1 cellular context compared by ENCODE assay signal in the genomic region with DNA sequence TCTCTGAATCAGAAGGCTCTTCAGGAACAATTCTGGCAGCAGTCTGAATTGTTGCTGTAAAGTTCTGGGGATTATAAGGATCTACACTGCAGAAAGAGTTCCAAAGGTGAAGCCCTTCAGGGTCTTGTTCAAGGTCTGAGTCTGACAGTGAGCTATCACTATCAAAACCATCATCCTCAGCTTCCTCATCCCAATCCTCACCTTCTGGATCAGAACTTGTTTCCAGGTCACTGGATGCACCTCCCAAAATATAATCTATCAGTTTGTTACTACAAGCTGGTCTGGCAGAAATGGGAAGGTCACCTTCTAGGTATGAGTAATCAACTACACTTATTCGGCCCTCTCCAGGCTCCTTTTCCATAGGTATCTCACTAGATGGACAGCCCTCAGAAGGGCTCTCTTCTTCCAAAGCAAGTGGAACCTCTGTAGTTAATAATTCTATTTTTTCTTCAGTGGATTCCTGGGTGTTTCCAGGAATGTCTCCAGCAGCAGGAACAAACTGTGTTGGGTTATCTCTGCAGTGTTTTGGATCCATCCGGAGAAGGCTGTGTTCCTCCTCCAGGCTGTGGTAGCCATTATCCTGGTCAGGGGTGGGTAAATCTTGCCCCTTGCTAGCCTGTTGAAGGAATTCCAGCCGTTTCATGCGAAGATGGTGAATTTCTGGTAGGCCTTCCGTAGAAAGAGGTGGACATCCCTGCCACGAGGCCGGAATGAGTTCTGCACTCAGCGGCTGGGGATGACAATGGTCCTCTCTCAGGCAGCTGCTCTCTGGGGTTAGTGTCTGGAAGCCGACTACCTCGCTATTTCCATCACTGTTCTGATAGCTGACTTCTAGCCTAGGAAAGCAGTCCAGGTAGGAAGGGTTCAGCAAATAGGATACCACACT.
TF ChIP-seq lines count a peak whose summit lies in the region.

No MANE protein-coding gene starts in this region.

TF ChIP-seq in GM12878, 131 proteins besides CTCF, POLR2A, EP300 and RAD21:
- TF ChIP-seq MXI1 (IDR thresholded peaks at IDR 0.05; ENCODE audit: low read depth, low read length) (no peak), SUPT20H (IDR thresholded peaks at IDR 0.05; ENCODE audit: borderline replicate concordance, control insufficient read depth, low read depth, low read length) (no peak), NR2C1 (IDR thresholded peaks at IDR 0.05) (no peak), GABPA (IDR thresholded peaks at IDR 0.05; ENCODE audit: low read depth) (no peak), SIN3A (IDR thresholded peaks at IDR 0.05; ENCODE audit: low read depth, low read length) (0 out of 2 replicates have a peak, but pooled peaks have one; percentile 46), ASH2L (IDR thresholded peaks at IDR 0.05; ENCODE audit: borderline replicate concordance, low read depth) (no peak), RUNX3 (IDR thresholded peaks at IDR 0.05; ENCODE audit: low read length) (0 out of 2 replicates have a peak, but pooled peaks have one; percentile 3), ETV6 (conservative IDR thresholded peaks at IDR 0.05 in 1 of 2, IDR thresholded peaks at IDR 0.05 in 1 of 2; ENCODE audit: borderline replicate concordance in 1 of 2, low read depth in 1 of 2) (no peak), TCF3 (IDR thresholded peaks at IDR 0.05; ENCODE audit: borderline replicate concordance, insufficient read depth, low read depth, low read length) (no peak), NFYA (IDR thresholded peaks at IDR 0.05; ENCODE audit: borderline replicate concordance, low read depth, low read length) (no peak), WRNIP1 (IDR thresholded peaks at IDR 0.05; ENCODE audit: borderline replicate concordance, low read depth, low read length) (0 out of 2 replicates have a peak, but pooled peaks have one; percentile 31), SMAD1 (IDR thresholded peaks at IDR 0.05; ENCODE audit: low read depth, partially characterized antibody) (no peak), NRF1 (conservative IDR thresholded peaks at IDR 0.05; ENCODE audit: low read depth, low read length) (no peak), MYC (IDR thresholded peaks at IDR 0.05; ENCODE audit: insufficient read depth, insufficient read length, insufficient replicate concordance, low read length, severe bottlenecking) (peak; percentile 30), JUNB (IDR thresholded peaks at IDR 0.05) (no peak)
- TF ChIP-seq, protein P1, sequence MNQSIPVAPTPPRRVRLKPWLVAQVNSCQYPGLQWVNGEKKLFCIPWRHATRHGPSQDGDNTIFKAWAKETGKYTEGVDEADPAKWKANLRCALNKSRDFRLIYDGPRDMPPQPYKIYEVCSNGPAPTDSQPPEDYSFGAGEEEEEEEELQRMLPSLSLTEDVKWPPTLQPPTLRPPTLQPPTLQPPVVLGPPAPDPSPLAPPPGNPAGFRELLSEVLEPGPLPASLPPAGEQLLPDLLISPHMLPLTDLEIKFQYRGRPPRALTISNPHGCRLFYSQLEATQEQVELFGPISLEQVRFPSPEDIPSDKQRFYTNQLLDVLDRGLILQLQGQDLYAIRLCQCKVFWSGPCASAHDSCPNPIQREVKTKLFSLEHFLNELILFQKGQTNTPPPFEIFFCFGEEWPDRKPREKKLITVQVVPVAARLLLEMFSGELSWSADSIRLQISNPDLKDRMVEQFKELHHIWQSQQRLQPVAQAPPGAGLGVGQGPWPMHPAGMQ (IDR thresholded peaks at IDR 0.05; ENCODE audit: borderline replicate concordance), result no peak
- TF ChIP-seq, protein P2, sequence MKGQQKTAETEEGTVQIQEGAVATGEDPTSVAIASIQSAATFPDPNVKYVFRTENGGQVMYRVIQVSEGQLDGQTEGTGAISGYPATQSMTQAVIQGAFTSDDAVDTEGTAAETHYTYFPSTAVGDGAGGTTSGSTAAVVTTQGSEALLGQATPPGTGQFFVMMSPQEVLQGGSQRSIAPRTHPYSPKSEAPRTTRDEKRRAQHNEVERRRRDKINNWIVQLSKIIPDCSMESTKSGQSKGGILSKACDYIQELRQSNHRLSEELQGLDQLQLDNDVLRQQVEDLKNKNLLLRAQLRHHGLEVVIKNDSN (IDR thresholded peaks at IDR 0.05; ENCODE audit: borderline replicate concordance, extremely low read length, insufficient read depth, low read depth, low read length), result no peak
- TF ChIP-seq, protein P3, sequence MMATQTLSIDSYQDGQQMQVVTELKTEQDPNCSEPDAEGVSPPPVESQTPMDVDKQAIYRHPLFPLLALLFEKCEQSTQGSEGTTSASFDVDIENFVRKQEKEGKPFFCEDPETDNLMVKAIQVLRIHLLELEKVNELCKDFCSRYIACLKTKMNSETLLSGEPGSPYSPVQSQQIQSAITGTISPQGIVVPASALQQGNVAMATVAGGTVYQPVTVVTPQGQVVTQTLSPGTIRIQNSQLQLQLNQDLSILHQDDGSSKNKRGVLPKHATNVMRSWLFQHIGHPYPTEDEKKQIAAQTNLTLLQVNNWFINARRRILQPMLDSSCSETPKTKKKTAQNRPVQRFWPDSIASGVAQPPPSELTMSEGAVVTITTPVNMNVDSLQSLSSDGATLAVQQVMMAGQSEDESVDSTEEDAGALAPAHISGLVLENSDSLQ (IDR thresholded peaks at IDR 0.05), result no peak
- TF ChIP-seq, protein P4, sequence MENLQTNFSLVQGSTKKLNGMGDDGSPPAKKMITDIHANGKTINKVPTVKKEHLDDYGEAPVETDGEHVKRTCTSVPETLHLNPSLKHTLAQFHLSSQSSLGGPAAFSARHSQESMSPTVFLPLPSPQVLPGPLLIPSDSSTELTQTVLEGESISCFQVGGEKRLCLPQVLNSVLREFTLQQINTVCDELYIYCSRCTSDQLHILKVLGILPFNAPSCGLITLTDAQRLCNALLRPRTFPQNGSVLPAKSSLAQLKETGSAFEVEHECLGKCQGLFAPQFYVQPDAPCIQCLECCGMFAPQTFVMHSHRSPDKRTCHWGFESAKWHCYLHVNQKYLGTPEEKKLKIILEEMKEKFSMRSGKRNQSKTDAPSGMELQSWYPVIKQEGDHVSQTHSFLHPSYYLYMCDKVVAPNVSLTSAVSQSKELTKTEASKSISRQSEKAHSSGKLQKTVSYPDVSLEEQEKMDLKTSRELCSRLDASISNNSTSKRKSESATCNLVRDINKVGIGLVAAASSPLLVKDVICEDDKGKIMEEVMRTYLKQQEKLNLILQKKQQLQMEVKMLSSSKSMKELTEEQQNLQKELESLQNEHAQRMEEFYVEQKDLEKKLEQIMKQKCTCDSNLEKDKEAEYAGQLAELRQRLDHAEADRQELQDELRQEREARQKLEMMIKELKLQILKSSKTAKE (IDR thresholded peaks at IDR 0.05; ENCODE audit: low read depth, poor library complexity, severe bottlenecking), result no peak
- TF ChIP-seq, protein P5, sequence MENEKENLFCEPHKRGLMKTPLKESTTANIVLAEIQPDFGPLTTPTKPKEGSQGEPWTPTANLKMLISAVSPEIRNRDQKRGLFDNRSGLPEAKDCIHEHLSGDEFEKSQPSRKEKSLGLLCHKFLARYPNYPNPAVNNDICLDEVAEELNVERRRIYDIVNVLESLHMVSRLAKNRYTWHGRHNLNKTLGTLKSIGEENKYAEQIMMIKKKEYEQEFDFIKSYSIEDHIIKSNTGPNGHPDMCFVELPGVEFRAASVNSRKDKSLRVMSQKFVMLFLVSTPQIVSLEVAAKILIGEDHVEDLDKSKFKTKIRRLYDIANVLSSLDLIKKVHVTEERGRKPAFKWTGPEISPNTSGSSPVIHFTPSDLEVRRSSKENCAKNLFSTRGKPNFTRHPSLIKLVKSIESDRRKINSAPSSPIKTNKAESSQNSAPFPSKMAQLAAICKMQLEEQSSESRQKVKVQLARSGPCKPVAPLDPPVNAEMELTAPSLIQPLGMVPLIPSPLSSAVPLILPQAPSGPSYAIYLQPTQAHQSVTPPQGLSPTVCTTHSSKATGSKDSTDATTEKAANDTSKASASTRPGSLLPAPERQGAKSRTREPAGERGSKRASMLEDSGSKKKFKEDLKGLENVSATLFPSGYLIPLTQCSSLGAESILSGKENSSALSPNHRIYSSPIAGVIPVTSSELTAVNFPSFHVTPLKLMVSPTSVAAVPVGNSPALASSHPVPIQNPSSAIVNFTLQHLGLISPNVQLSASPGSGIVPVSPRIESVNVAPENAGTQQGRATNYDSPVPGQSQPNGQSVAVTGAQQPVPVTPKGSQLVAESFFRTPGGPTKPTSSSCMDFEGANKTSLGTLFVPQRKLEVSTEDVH (IDR thresholded peaks at IDR 0.05; ENCODE audit: low read depth, partially characterized antibody), result no peak
